ENCODE assay signal across 9 cellular contexts in genomic region chr3:8509961-8510360, GRCh38. TPM values are rescaled to one million over a fixed set of nuclear protein-coding genes. Genes with fewer than 3 reads are reported as not detected.
DNase-seq lines count a peak whose midpoint lies in the region; TF ChIP-seq lines count a peak whose summit lies in the region.
"Had no signal": no experiment of that assay in that cellular context is flagged by ENCODE, and none has a peak within 500 bp of the region (broad histone marks: within the 10 kb centered on the region; RNA-seq: fewer than 3 reads in every experiment).

No MANE protein-coding gene starts in this region.

- no peaks in the 10 kb centered on the region for H3K36me3 ChIP-seq in mesendoderm (ENCODE audit: control insufficient read depth, insufficient read depth, low read length)

- TF ChIP-seq CTCF in cardiac fibroblast (IDR thresholded peaks at IDR 0.05; ENCODE audit: low read depth, low read length): no peak

- no peak overlapping the region for H3K27ac ChIP-seq in mesendoderm (ENCODE audit: low read depth, low read length)

- H2AK5ac ChIP-seq in mesendoderm (ENCODE audit: low read length): no peak overlapping the region

- H3K56ac ChIP-seq in mesendoderm (ENCODE audit: low read length): no peak overlapping the region

- H3K4me1 ChIP-seq in mesendoderm (ENCODE audit: control insufficient read depth, low read depth, low read length): no peaks in the 10 kb centered on the region

- no peak overlapping the region for H3K23ac ChIP-seq in mesendoderm (ENCODE audit: low read length)

- intact Hi-C loops in activated naive CD4-positive, alpha-beta T cell treated with anti-CD3 and anti-CD28 coated beads for 36 hours (cut with micrococcal nuclease): no loop called here

- no peaks in the 10 kb centered on the region for H3K79me1 ChIP-seq in mesendoderm (ENCODE audit: low read length)

- no peak overlapping the region for H2BK5ac ChIP-seq in mesendoderm (ENCODE audit: low read length)

- no peak overlapping the region for H3K9ac ChIP-seq in mesendoderm (ENCODE audit: low read length)

- H3K9me3 Mint-ChIP-seq in activated naive CD4-positive, alpha-beta T cell treated with anti-CD3 and anti-CD28 coated beads for 36 hours: no peaks in the 10 kb centered on the region

- H3K4ac ChIP-seq in mesendoderm (ENCODE audit: low read depth, low read length): no peak overlapping the region

- H3K79me2 ChIP-seq in mesendoderm (ENCODE audit: control insufficient read depth, insufficient read depth, low read length): no peaks in the 10 kb centered on the region

- H4K5ac ChIP-seq in mesendoderm (ENCODE audit: low read length): no peak overlapping the region

- H3K27me3 Mint-ChIP-seq in activated naive CD4-positive, alpha-beta T cell treated with anti-CD3 and anti-CD28 coated beads for 36 hours (ENCODE audit: low read depth): no peaks in the 10 kb centered on the region

- no peak overlapping the region for H2BK15ac ChIP-seq in mesendoderm (replicated peaks; ENCODE audit: low read depth)

- no peak overlapping the region for H3K27ac Mint-ChIP-seq in activated naive CD4-positive, alpha-beta T cell treated with anti-CD3 and anti-CD28 coated beads for 36 hours

- H3K18ac ChIP-seq in mesendoderm (ENCODE audit: low read length): no peak overlapping the region

- DNase-seq in A172 (ENCODE audit: low spot score): peak; percentile 93
- DNase-seq in HT1080 (ENCODE audit: low read depth): peak; percentile 84
- peak; percentile 62 to 97 for DNase-seq in cardiac fibroblast (ENCODE audit: low read depth in 2 of 2)
- peak; percentile 45 to 91 for DNase-seq in lung microvascular endothelial cell (ENCODE audit: low read depth in 2 of 2)
- DNase-seq in anterior cingulate cortex (lab: John Stamatoyannopoulos, UW): no peak
- no peak for DNase-seq in mesendoderm
- no peak for DNase-seq in HuH-7.5 (ENCODE audit: low spot score)
- DNase-seq in activated naive CD4-positive, alpha-beta T cell treated with anti-CD3 and anti-CD28 coated beads for 36 hours: no peak
- DNase-seq: NCI-H187 treated with DMSO at 0.1 percent for 48 hours had no signal

- WGBS in mesendoderm (ENCODE audit: extremely low coverage, insufficient coverage, low lambda C conversion rate): no CpG with 5 or more reads among the region's 6 CpGs

- H3K36me3 Mint-ChIP-seq in activated naive CD4-positive, alpha-beta T cell treated with anti-CD3 and anti-CD28 coated beads for 36 hours (ENCODE audit: low read depth): no peaks in the 10 kb centered on the region

- no peaks in the 10 kb centered on the region for H3K4me1 Mint-ChIP-seq in activated naive CD4-positive, alpha-beta T cell treated with anti-CD3 and anti-CD28 coated beads for 36 hours (ENCODE audit: low read depth)

- H4K8ac ChIP-seq in mesendoderm (ENCODE audit: low read depth, low read length): no peak overlapping the region

- H3K27me3 ChIP-seq in mesendoderm (ENCODE audit: insufficient read depth, low read length, poor library complexity): no peaks in the 10 kb centered on the region

- no peak overlapping the region for H3K4me3 Mint-ChIP-seq in activated naive CD4-positive, alpha-beta T cell treated with anti-CD3 and anti-CD28 coated beads for 36 hours

- H3K4me2 ChIP-seq in mesendoderm (ENCODE audit: low read length): no peak overlapping the region

- CTCF ChIA-PET in activated naive CD4-positive, alpha-beta T cell treated with anti-CD3 and anti-CD28 coated beads for 36 hours (lab: Charles Lee): no interaction called here

- H2BK120ac ChIP-seq in mesendoderm (ENCODE audit: low read depth, low read length): no peak overlapping the region

- H3K4me3 ChIP-seq in cardiac fibroblast (replicated peaks in 1 of 2; ENCODE audit: low read depth in 2 of 2, low read length in 2 of 2) (no peak overlapping the region), mesendoderm (ENCODE audit: low read length) (no peak overlapping the region)

RNA-seq across cellular contexts. Expression of gene LMCD1, which starts 8.3 kb away (rescaled TPM):
- total RNA-seq in A172 (2014; rRNA removed; shearing (Covaris generic)): 3.9 and 8.4 TPM in 2 replicates
- 1.3 and 6.8 TPM in 2 replicates for total RNA-seq in HT1080 (2014; rRNA removed; shearing (Covaris generic))
- 8.8 and 11.1 TPM in 2 replicates for polyA plus RNA-seq in HT1080 (2015; cell fraction: cytosol; rRNA removed)
- polyA plus RNA-seq in HT1080 (2015; cell fraction: nucleus; rRNA removed): 8.6 and 9.6 TPM in 2 replicates
- 10.7 and 19.8 TPM in 2 replicates for total RNA-seq in lung microvascular endothelial cell
- polyA plus RNA-seq in mesendoderm (2013, experiment 1 of 2): 7.2 TPM
- polyA plus RNA-seq in mesendoderm (2013, experiment 2 of 2): 7.6 TPM
- total RNA-seq in activated naive CD4-positive, alpha-beta T cell treated with anti-CD3 and anti-CD28 coated beads for 36 hours: under 1 TPM; 0.81 to 0.94 TPM

Comparison
In these comparisons a context has a peak if more than half of its experiments do, and no peak if none do; other contexts are left out.
1. DNase-seq: peak in A172 (single experiment), HT1080 (single experiment), cardiac fibroblast (2 of 2) and lung microvascular endothelial cell (2 of 2); none in anterior cingulate cortex (0 of 58), mesendoderm (single experiment), HuH-7.5 (single experiment) and activated naive CD4-positive, alpha-beta T cell treated with anti-CD3 and anti-CD28 coated beads for 36 hours (single experiment).